Comparison of ENCODE assay signal across 9 cellular contexts in genomic region chr9:2023532-2023931, GRCh38. TPM values are rescaled to one million over a fixed set of nuclear protein-coding genes. Genes with fewer than 3 reads are reported as not detected.
DNase-seq lines count a peak whose midpoint lies in the region; ATAC-seq and TF ChIP-seq lines count a peak whose summit lies in the region.
"Had no signal": no experiment of that assay in that cellular context is flagged by ENCODE, and none has a peak within 500 bp of the region (broad histone marks: within the 10 kb centered on the region; RNA-seq: fewer than 3 reads in every experiment).

No MANE protein-coding gene starts in this region.

- H3K36me3 Mint-ChIP-seq in HFFc6 (ENCODE audit: low read depth) (peaks cover 31% of the 10 kb centered on the region), nephron (ENCODE audit: low read depth) (no peaks in the 10 kb centered on the region)
- H3K36me3 Mint-ChIP-seq in activated CD8-positive, alpha-beta T cell treated with anti-CD3 and anti-CD28 coated beads, Interleukin-2, amount 10 ng/mL, durations not matched to agents 7 days and 5 days (ENCODE audit: low read depth) = peaks cover 68% of the 10 kb centered on the region
- H3K36me3 Mint-ChIP-seq: brain had no signal

- POLR2A ChIA-PET in activated CD8-positive, alpha-beta T cell treated with anti-CD3 and anti-CD28 coated beads, Interleukin-2, amount 10 ng/mL, durations not matched to agents 7 days and 5 days (lab: Charles Lee) = interaction anchor here (1.5 kb wide), 1 partner anchor 9 kb away, joined by 5 read pairs; the partner anchor contains the start of gene SMARCA2

- DNase-seq in HFFc6 (no peak), HCEC 1CT (no peak), midbrain (lab: John Stamatoyannopoulos, UW) (no peak), NOMO-1 treated with DMSO at 0.1 percent for 48 hours (lab: John Stamatoyannopoulos, UW; ENCODE audit: unreplicated experiment) (no peak), NCI-H524 treated with DMSO at 0.1 percent for 48 hours (lab: John Stamatoyannopoulos, UW) (no peak)
- peak; percentile 30 for DNase-seq in activated CD8-positive, alpha-beta T cell treated with anti-CD3 and anti-CD28 coated beads, Interleukin-2, amount 10 ng/mL, durations not matched to agents 7 days and 5 days

- H3K27me3 Mint-ChIP-seq in HFFc6 (ENCODE audit: insufficient read depth) (no peaks in the 10 kb centered on the region), nephron (ENCODE audit: low read depth) (peaks cover 4% of the 10 kb centered on the region)
- no peaks in the 10 kb centered on the region for H3K27me3 Mint-ChIP-seq in activated CD8-positive, alpha-beta T cell treated with anti-CD3 and anti-CD28 coated beads, Interleukin-2, amount 10 ng/mL, durations not matched to agents 7 days and 5 days (ENCODE audit: low read depth)
- H3K27me3 Mint-ChIP-seq: brain had no signal

- no peak for TF ChIP-seq CTCF in HFFc6 (IDR thresholded peaks at IDR 0.05)
- TF ChIP-seq CTCF in nephron (IDR thresholded peaks at IDR 0.05; ENCODE audit: unreplicated experiment in 3 of 3) = no peak

- ATAC-seq in GM18498 (IDR thresholded peaks at IDR 0.05; ENCODE audit: unreplicated experiment) = peak; percentile 50
- ATAC-seq in activated CD8-positive, alpha-beta T cell treated with anti-CD3 and anti-CD28 coated beads, Interleukin-2, amount 10 ng/mL, durations not matched to agents 7 days and 5 days = peak; percentile 6

- H3K4me1 Mint-ChIP-seq in HFFc6 (ENCODE audit: low read depth) = peaks cover 93% of the 10 kb centered on the region
- peaks cover 95% of the 10 kb centered on the region for H3K4me1 Mint-ChIP-seq in activated CD8-positive, alpha-beta T cell treated with anti-CD3 and anti-CD28 coated beads, Interleukin-2, amount 10 ng/mL, durations not matched to agents 7 days and 5 days (ENCODE audit: low read depth)
- peaks cover 77% of the 10 kb centered on the region for H3K4me1 Mint-ChIP-seq in nephron

- H3K27ac Mint-ChIP-seq in HFFc6 (peak overlapping the region; percentile 70; the same call in 1 of the 2 replicates), nephron (peak overlapping the region; percentile 10 to 75 (median 29))
- H3K27ac Mint-ChIP-seq in activated CD8-positive, alpha-beta T cell treated with anti-CD3 and anti-CD28 coated beads, Interleukin-2, amount 10 ng/mL, durations not matched to agents 7 days and 5 days = peak overlapping the region; percentile 89

- H3K4me3 Mint-ChIP-seq in HFFc6 (peak overlapping the region; percentile 59; the same call in 1 of the 2 replicates), nephron (no peak overlapping the region)
- peak overlapping the region; percentile 64 for H3K4me3 Mint-ChIP-seq in activated CD8-positive, alpha-beta T cell treated with anti-CD3 and anti-CD28 coated beads, Interleukin-2, amount 10 ng/mL, durations not matched to agents 7 days and 5 days

- H3K9me3 Mint-ChIP-seq in HFFc6 (no peaks in the 10 kb centered on the region), nephron (no peaks in the 10 kb centered on the region)
- no peaks in the 10 kb centered on the region for H3K9me3 Mint-ChIP-seq in activated CD8-positive, alpha-beta T cell treated with anti-CD3 and anti-CD28 coated beads, Interleukin-2, amount 10 ng/mL, durations not matched to agents 7 days and 5 days (ENCODE audit: insufficient read depth)
- H3K9me3 Mint-ChIP-seq: brain had no signal

- CTCF ChIA-PET in activated CD8-positive, alpha-beta T cell treated with anti-CD3 and anti-CD28 coated beads, Interleukin-2, amount 10 ng/mL, durations not matched to agents 7 days and 5 days (lab: Charles Lee) = interaction anchor here (1.4 kb wide), 2 partner anchors 29 to 64 kb away, joined by 4 read pairs; no protein-coding TSS in a partner anchor

RNA-seq across cellular contexts. Expression of gene SMARCA2, which starts 8.4 kb away (rescaled TPM):
- 100 to 1,000 TPM in 3 of 6 experiments, 10 to 100 TPM in 3; 73.2 to 113 (median 96.6) TPM for total RNA-seq in HFFc6 (2021; fragmentation: NEBNext Ultra II Directional; extraction: Animal tissue kit (Norgen Biotek cat#: 25700))
- 100 to 1,000 TPM; 243 to 245 TPM for total RNA-seq in activated CD8-positive, alpha-beta T cell treated with anti-CD3 and anti-CD28 coated beads, Interleukin-2, amount 10 ng/mL, durations not matched to agents 7 days and 5 days

Comparison
In these comparisons a context has a peak if more than half of its experiments do, and no peak if none do; other contexts are left out.
1. H3K27ac Mint-ChIP-seq: peak in every context shown above with its lines; median percentile 89 in activated CD8-positive, alpha-beta T cell treated with anti-CD3 and anti-CD28 coated beads, Interleukin-2, amount 10 ng/mL, durations not matched to agents 7 days and 5 days; 70 in HFFc6; 29 in nephron.
2. H3K4me3 Mint-ChIP-seq: peak in HFFc6 (single experiment) and activated CD8-positive, alpha-beta T cell treated with anti-CD3 and anti-CD28 coated beads, Interleukin-2, amount 10 ng/mL, durations not matched to agents 7 days and 5 days (single experiment); none in nephron (0 of 3).